In genomic region chr9:127214421-127215265, GRCh38 we compare ENCODE assay signal across 8 cellular contexts. TPM values are rescaled to one million over a fixed set of nuclear protein-coding genes. Genes with fewer than 3 reads are reported as not detected.
DNase-seq lines count a peak whose midpoint lies in the region; ATAC-seq and TF ChIP-seq lines count a peak whose summit lies in the region.

No MANE protein-coding gene starts in this region.

- TF ChIP-seq CTCF in BJ (IDR thresholded peaks at IDR 0.05; ENCODE audit: insufficient read depth, low read depth, low read length) (peak; percentile 79), epithelial cell of proximal tubule (conservative IDR thresholded peaks at IDR 0.05; ENCODE audit: low read depth, low read length) (peak; percentile 92), neural crest cell (conservative IDR thresholded peaks at IDR 0.05) (peak; percentile 93), tibial nerve (IDR thresholded peaks at IDR 0.05) (peak; percentile 48 to 66 (median 64))

- TF ChIP-seq POLR2A in tibial nerve (IDR thresholded peaks at IDR 0.05): no peak

- H3K36me3 Mint-ChIP-seq in neural crest cell (ENCODE audit: low read depth): no peaks in the 10 kb centered on the region

- no peaks in the 10 kb centered on the region for H3K36me3 ChIP-seq in BJ (ENCODE audit: control insufficient read depth, insufficient read depth, low read length)
- H3K36me3 ChIP-seq in H7 (replicated peaks; ENCODE audit: control insufficient read depth, insufficient read depth, low read length): no peaks in the 10 kb centered on the region
- H3K36me3 ChIP-seq in tibial nerve: no peaks in the 10 kb centered on the region

- peaks cover 0 to 15% (median 0%) of the 10 kb centered on the region in 4 donors for H3K4me1 ChIP-seq in tibial nerve

- WGBS in tibial nerve, 2 donors: 39 to 42% methylated on average over 6 of the region's 6 CpGs

- POLR2A ChIA-PET in BJ (lab: Charles Lee): no interaction called here

- no peak for ATAC-seq in HG03571 (IDR thresholded peaks at IDR 0.05; ENCODE audit: unreplicated experiment)

- no peaks in the 10 kb centered on the region for H3K4me1 Mint-ChIP-seq in neural crest cell

- H3K27me3 ChIP-seq in BJ (ENCODE audit: control insufficient read depth, insufficient read depth, low read length): peaks cover 9% of the 10 kb centered on the region
- H3K27me3 ChIP-seq in H7 (ENCODE audit: control insufficient read depth, insufficient read depth, low read length): no peaks in the 10 kb centered on the region
- no peaks in the 10 kb centered on the region for H3K27me3 ChIP-seq in tibial nerve

- H3K9me3 Mint-ChIP-seq in neural crest cell: no peaks in the 10 kb centered on the region

- H3K27ac Mint-ChIP-seq in neural crest cell (ENCODE audit: unreplicated experiment): no peak overlapping the region

- no peak overlapping the region for H3K4me3 Mint-ChIP-seq in neural crest cell

- H3K27ac ChIP-seq in tibial nerve: no peak overlapping the region

- H3K4me3 ChIP-seq in BJ (ENCODE audit: low read depth, low read length) (no peak overlapping the region), H7 (ENCODE audit: insufficient read depth, low read depth, low read length) (no peak overlapping the region), epithelial cell of proximal tubule (ENCODE audit: low read depth, low read length) (no peak overlapping the region), tibial nerve (no peak overlapping the region)

- H3K27me3 Mint-ChIP-seq in neural crest cell (ENCODE audit: low read depth): no peaks in the 10 kb centered on the region

- DNase-seq in BJ (ENCODE audit: low read depth) (no peak), H7 (peak; percentile 92), NCI-H748 (lab: John Stamatoyannopoulos, UW; ENCODE audit: unreplicated experiment) (peak; percentile 75), epithelial cell of proximal tubule (ENCODE audit: low read depth) (no peak), neural crest cell (ENCODE audit: low read depth, low spot score) (peak; percentile 53), tibial nerve (ENCODE audit: low spot score in 2 of 2) (peak in 1 of 2 donors; percentile 38)
- peak; percentile 23 for DNase-seq in activated CD8-positive, alpha-beta memory T cell treated with anti-CD3 and anti-CD28 coated beads, Interleukin-2, amount 50 U/mL, for 1 hour (ENCODE audit: extremely low read depth)

- CTCF ChIA-PET in BJ (lab: Yijun Ruan, JAX): interaction anchor here (0.9 to 3.2 kb wide), 15 partner anchors 9 to 274 kb away, joined by 3 to 22 read pairs (median 9); partner anchors contain the start of gene SLC2A8

- no peak for TF ChIP-seq EP300 in tibial nerve (IDR thresholded peaks at IDR 0.05)

- no peaks in the 10 kb centered on the region for H3K9me3 ChIP-seq in tibial nerve

RNA-seq across cellular contexts. Expression of gene GARNL3, which starts 49.9 kb away (rescaled TPM):
- 2.1 and 2.2 TPM in 2 replicates for polyA plus RNA-seq in BJ (2011; rRNA removed)
- 1.5 and 1.7 TPM in 2 replicates for polyA minus RNA-seq in BJ (2011; rRNA and poly(A)+ RNA removed)
- 2.9 and 6.7 TPM in 2 replicates for total RNA-seq in H7 (2014; rRNA removed; shearing (Covaris generic))
- 2.2 and 10.4 TPM in 2 replicates for total RNA-seq in epithelial cell of proximal tubule
- total RNA-seq in neural crest cell: 10.3 and 10.5 TPM in 2 replicates
- total RNA-seq in tibial nerve: 10 to 100 TPM; 28.4 to 59.7 (median 39.1) TPM

Comparison
In these comparisons a context has a peak if more than half of its experiments do, and no peak if none do; other contexts are left out.
1. DNase-seq: peak in H7 (single experiment), NCI-H748 (single experiment), activated CD8-positive, alpha-beta memory T cell treated with anti-CD3 and anti-CD28 coated beads, Interleukin-2, amount 50 U/mL, for 1 hour (single experiment) and neural crest cell (single experiment); none in BJ (single experiment) and epithelial cell of proximal tubule (single experiment).
2. Peak in every context shown above with its lines, with median percentiles within 50 percentile points of each other: CTCF ChIP-seq.